Comparison of ENCODE assay signal across 35 cellular contexts in the genomic region with DNA sequence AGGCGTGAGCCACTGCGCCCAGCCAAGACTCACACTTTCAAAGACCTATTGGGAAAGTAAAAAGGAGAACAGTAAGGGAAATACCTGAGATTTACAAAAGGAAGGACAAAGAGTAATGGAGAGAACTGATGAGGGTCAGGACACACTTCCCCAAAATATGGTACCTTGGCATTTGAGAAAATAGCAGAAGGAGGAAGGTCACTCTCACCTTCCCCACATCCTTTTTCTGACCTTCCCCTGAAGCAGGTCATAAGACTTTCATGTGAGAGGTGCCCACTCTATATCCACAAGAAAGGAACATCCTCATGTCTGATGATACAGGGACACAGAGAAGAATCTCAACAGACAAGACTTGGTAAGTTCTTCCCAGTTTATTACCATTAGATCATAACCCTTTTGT.
"Had no signal": no experiment of that assay in that cellular context is flagged by ENCODE, and none has a peak within 500 bp of the region (broad histone marks: within the 10 kb centered on the region; RNA-seq: fewer than 3 reads in every experiment).

No MANE protein-coding gene starts in this region.

- H3K4me3 ChIP-seq: MG63 had no signal

- DNase-seq: Karpas-422, Kasumi-1, MG63, MM.1S, MV-4-11, NCI-H1048, NCI-H1092, NCI-H1092 treated with DMSO at 0.1 percent for 48 hours, NCI-H1105, NCI-H1105 treated with DMSO at 0.1 percent for 48 hours, NCI-H1417, NCI-H1417 treated with DMSO at 0.1 percent for 48 hours, NCI-H1436, NCI-H1436 treated with DMSO at 0.1 percent for 48 hours, NCI-H146, NCI-H1694, NCI-H1694 treated with DMSO at 0.1 percent for 48 hours, NCI-H187, NCI-H187 treated with DMSO at 0.1 percent for 48 hours, NCI-H1930, NCI-H2029, NCI-H2029 treated with DMSO at 0.1 percent for 48 hours, NCI-H2081, NCI-H2081 treated with DMSO at 0.1 percent for 48 hours, NCI-H2107, NCI-H2171, NCI-H2171 treated with DMSO at 0.1 percent for 48 hours, NCI-H2227 treated with DMSO at 0.1 percent for 48 hours, NCI-H226, NCI-H345, NCI-H446, NCI-H446 treated with DMSO at 0.1 percent for 48 hours, NCI-H510A, NCI-H510A treated with DMSO at 0.1 percent for 48 hours had no signal

- H3K9ac ChIP-seq: KMS-11 had no signal

- H3K36me3 ChIP-seq: MG63 had no signal

- H3K4me2 ChIP-seq: KMS-11 had no signal

- H3K27ac ChIP-seq: KMS-11 had no signal

- H3K27me3 ChIP-seq: MG63 had no signal
